In the genomic region with DNA sequence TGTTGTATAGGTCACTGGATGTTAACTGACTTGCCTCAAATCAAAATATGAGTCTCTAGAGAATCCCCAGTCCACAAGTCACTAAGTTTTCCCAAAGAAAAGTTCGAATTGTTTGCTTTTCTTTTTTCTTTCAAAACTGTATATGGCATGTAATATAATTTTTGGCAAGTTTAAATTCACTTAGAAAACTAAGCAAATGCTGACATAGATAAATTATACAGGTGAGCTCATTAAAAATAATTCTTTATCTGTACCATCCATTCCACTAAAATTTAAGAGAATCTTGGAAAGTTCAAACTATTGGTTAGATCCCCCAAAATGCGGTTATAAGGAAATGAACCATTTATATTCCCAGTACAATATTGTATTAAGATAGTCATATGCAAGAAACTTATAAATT, we compare ENCODE assay signal across 18 cellular contexts.
DNase-seq lines count a peak whose midpoint lies in the region; ATAC-seq, FAIRE-seq and TF ChIP-seq lines count a peak whose summit lies in the region.
"Had no signal": no experiment of that assay in that cellular context is flagged by ENCODE, and none has a peak within 500 bp of the region (broad histone marks: within the 10 kb centered on the region; RNA-seq: fewer than 3 reads in every experiment).

No MANE protein-coding gene starts in this region.

- H3K27me3 Mint-ChIP-seq in activated T-cell treated with anti-CD3 and anti-CD28 coated beads, Interleukin-2, amount 50 U/mL, for 72 hours (ENCODE audit: low read depth) = no peaks in the 10 kb centered on the region
- no peaks in the 10 kb centered on the region for H3K27me3 Mint-ChIP-seq in nephron (ENCODE audit: low read depth)

- H2AFZ ChIP-seq in OCI-LY1 (ENCODE audit: low read length) (no peak overlapping the region), GM12878 (ENCODE audit: control insufficient read depth, low read depth, low read length) (no peak overlapping the region)

- no peak for TF ChIP-seq RAD21 in GM12878 (IDR thresholded peaks at IDR 0.05; ENCODE audit: insufficient read depth, low read depth, low read length)

- CTCF ChIA-PET in GM12878 (lab: Yijun Ruan, JAX) = interaction anchor here (0.8 to 1.9 kb wide), 3 partner anchors 10 to 24 kb away, joined by 3 to 4 read pairs (median 3); no protein-coding TSS in a partner anchor

- peaks cover 22% of the 10 kb centered on the region; the same call in 1 of the 2 replicates for H3K36me3 ChIP-seq in OCI-LY1 (ENCODE audit: insufficient read depth, low read length)
- H3K36me3 ChIP-seq in GM12878 (ENCODE audit: control insufficient read depth in 2 of 2, insufficient read depth in 2 of 2, low read length in 1 of 2) = no peaks in the 10 kb centered on the region

- peak; percentile 13 for FAIRE-seq in GM12878 (lab: Jason Lieb, UNC)
- FAIRE-seq: RCC 7860 had no signal

- no peaks in the 10 kb centered on the region for H3K9me2 ChIP-seq in OCI-LY1 (ENCODE audit: low read depth, low read length)

- H4K20me1 ChIP-seq in OCI-LY1 (ENCODE audit: insufficient read depth, low read length) (no peaks in the 10 kb centered on the region), GM12878 (ENCODE audit: control insufficient read depth, insufficient read depth) (no peaks in the 10 kb centered on the region)

- H3K36me3 Mint-ChIP-seq in activated T-cell treated with anti-CD3 and anti-CD28 coated beads, Interleukin-2, amount 50 U/mL, for 72 hours (ENCODE audit: insufficient read depth in 2 of 2) = peaks cover 23 to 58% of the 10 kb centered on the region in 2 donors
- no peaks in the 10 kb centered on the region for H3K36me3 Mint-ChIP-seq in nephron (ENCODE audit: low read depth)

- TF ChIP-seq POLR2A in GM12878 (IDR thresholded peaks at IDR 0.05; ENCODE audit: low read depth, low read length) = no peak

- H3K4me3 ChIP-seq in OCI-LY1 (ENCODE audit: low read depth, low read length, poor library complexity, severe bottlenecking) (peak overlapping the region; percentile 55), GM12878 (no peak overlapping the region)
- H3K4me3 ChIP-seq: ascending aorta had no signal

- H3K4me1 ChIP-seq in OCI-LY1 (ENCODE audit: insufficient read depth, low read length, severe bottlenecking) = peaks cover 76% of the 10 kb centered on the region
- no peaks in the 10 kb centered on the region for H3K4me1 ChIP-seq in GM12878 (ENCODE audit: control insufficient read depth, insufficient read depth, low read length)

- peak overlapping the region; percentile 87 for H3K4me2 ChIP-seq in OCI-LY1 (ENCODE audit: low read length)
- no peak overlapping the region for H3K4me2 ChIP-seq in GM12878 (ENCODE audit: control insufficient read depth, insufficient read depth)

- ATAC-seq in activated T-cell treated with anti-CD3 and anti-CD28 coated beads, Interleukin-2, amount 50 U/mL, for 72 hours (replicated peaks in 1 of 2) = no peak
- ATAC-seq in GM12878 (no peak), HG02798 (IDR thresholded peaks at IDR 0.05; ENCODE audit: poor library complexity, unreplicated experiment) (no peak)
- ATAC-seq: left lobe of liver had no signal

- TF ChIP-seq EP300 in GM12878 (IDR thresholded peaks at IDR 0.05; ENCODE audit: borderline replicate concordance in 1 of 2, control insufficient read depth in 1 of 2, low read depth in 2 of 2, low read length in 2 of 2) = no peak

- no peaks in the 10 kb centered on the region for H3K27me3 ChIP-seq in OCI-LY1 (ENCODE audit: insufficient read depth, low read length)
- no peaks in the 10 kb centered on the region for H3K27me3 ChIP-seq in GM12878 (replicated peaks in 1 of 2; ENCODE audit: control insufficient read depth in 2 of 2, insufficient read depth in 2 of 2, low read length in 1 of 2)
- H3K27me3 ChIP-seq: ascending aorta had no signal

- in situ Hi-C loops in GM12878 (cut with MboI) = no loop called here

- POLR2A ChIA-PET in GM12878 (lab: Charles Lee) = interaction anchor here (3.6 kb wide), 1 partner anchor 10 kb away, joined by 16 read pairs; no protein-coding TSS in a partner anchor

- no TSS peak for BruUV-seq in GM12878 (replicated peaks; lab: Mats Ljungman, UMichigan)

- peak overlapping the region; percentile 67 for H3K9ac ChIP-seq in OCI-LY1 (ENCODE audit: low read length)
- H3K9ac ChIP-seq in GM12878 (ENCODE audit: control insufficient read depth, insufficient read depth, low read length) = no peak overlapping the region

- H3K4me3 Mint-ChIP-seq in activated T-cell treated with anti-CD3 and anti-CD28 coated beads, Interleukin-2, amount 50 U/mL, for 72 hours = peak overlapping the region; percentile 67 to 94
- H3K4me3 Mint-ChIP-seq in nephron = no peak overlapping the region

- DNase-seq in activated T-cell treated with anti-CD3 and anti-CD28 coated beads, Interleukin-2, amount 50 U/mL, for 72 hours = no peak
- DNase-seq in activated T-cell treated with anti-CD3 and anti-CD28 coated beads, Interleukin-2, amount 50 U/mL, for 1 hour = no peak
- DNase-seq in GM12878 (ENCODE audit: low read depth, low spot score) (no peak), NOMO-1 (lab: John Stamatoyannopoulos, UW; ENCODE audit: unreplicated experiment in 2 of 2) (no peak), UCSD-AML1 (lab: John Stamatoyannopoulos, UW; ENCODE audit: unreplicated experiment) (no peak)
- DNase-seq: activated CD4-positive, alpha-beta T cell treated with anti-CD3 and anti-CD28 coated beads, Interleukin-2, amount 50 U/mL, for 1 hour; DMS79 treated with DMSO at 0.1 percent for 48 hours; KG1; NCI-H1930; NCI-H226; occipital lobe; retina had no signal

- H3K27ac Mint-ChIP-seq in activated T-cell treated with anti-CD3 and anti-CD28 coated beads, Interleukin-2, amount 50 U/mL, for 72 hours = peak overlapping the region; percentile 99
- peak overlapping the region; percentile 40 to 98 (median 84) for H3K27ac Mint-ChIP-seq in nephron

- no peaks in the 10 kb centered on the region for H3K9me3 Mint-ChIP-seq in activated T-cell treated with anti-CD3 and anti-CD28 coated beads, Interleukin-2, amount 50 U/mL, for 72 hours
- no peaks in the 10 kb centered on the region for H3K9me3 Mint-ChIP-seq in nephron

- SMC1A ChIA-PET in GM12878 (lab: Charles Lee; ENCODE audit: uncharacterized antibody, unreplicated experiment) = interaction anchor here (1.0 to 5.6 kb wide), 5 partner anchors 7 to 32 kb away, joined by 4 to 27 read pairs (median 7); no protein-coding TSS in a partner anchor

- no peaks in the 10 kb centered on the region for H3F3A ChIP-seq in OCI-LY1 (ENCODE audit: insufficient read depth, low read length)

- 74% methylated on average over 2 of the region's 2 CpGs for WGBS in GM12878 (ENCODE audit: insufficient coverage, insufficient replicate concordance, low lambda C conversion rate, missing lambda C conversion rate)

- intact Hi-C loops in GM12878 (cut with micrococcal nuclease; ENCODE audit: unreplicated experiment) = no loop called here

- TF ChIP-seq CTCF in OCI-LY1 (IDR thresholded peaks at IDR 0.05; ENCODE audit: low read length) (no peak), GM12878 (IDR thresholded peaks at IDR 0.05 in 2 of 3, conservative IDR thresholded peaks at IDR 0.05 in 1 of 3; ENCODE audit: control insufficient read depth in 2 of 3, extremely low read depth in 1 of 3, insufficient read depth in 1 of 3, low read depth in 3 of 3, low read length in 3 of 3) (no peak), nephron (IDR thresholded peaks at IDR 0.05; ENCODE audit: unreplicated experiment in 3 of 3) (no peak)

- H3K4me1 Mint-ChIP-seq in activated T-cell treated with anti-CD3 and anti-CD28 coated beads, Interleukin-2, amount 50 U/mL, for 72 hours (ENCODE audit: low read depth) = peaks cover 87% of the 10 kb centered on the region
- peaks cover 26% of the 10 kb centered on the region for H3K4me1 Mint-ChIP-seq in nephron

- H3K79me2 ChIP-seq in OCI-LY1 (ENCODE audit: insufficient read depth, low read length) (peaks cover 81% of the 10 kb centered on the region), GM12878 (ENCODE audit: control insufficient read depth, insufficient read depth, low read length) (no peaks in the 10 kb centered on the region)

- H3K27ac ChIP-seq in OCI-LY1 (ENCODE audit: low read depth, low read length, poor library complexity, severe bottlenecking) (peak overlapping the region; percentile 81), GM12878 (ENCODE audit: control insufficient read depth, insufficient read depth) (no peak overlapping the region)
- H3K27ac ChIP-seq: ascending aorta had no signal

- RAD21 ChIA-PET in GM12878 (lab: Charles Lee; ENCODE audit: unreplicated experiment) = interaction anchor here (1.4 kb wide), 1 partner anchor 18 kb away, joined by 5 read pairs; no protein-coding TSS in a partner anchor

- H3K9me3 ChIP-seq in OCI-LY1 (ENCODE audit: low read length) (no peaks in the 10 kb centered on the region), GM12878 (replicated peaks; ENCODE audit: control insufficient read depth, insufficient read depth, low read length) (no peaks in the 10 kb centered on the region)
- H3K9me3 ChIP-seq: ascending aorta had no signal

TF ChIP-seq in GM12878, 131 proteins besides CTCF, POLR2A, EP300 and RAD21 (continues in another document):
- no peak for TF ChIP-seq SMC3 (IDR thresholded peaks at IDR 0.05; ENCODE audit: borderline replicate concordance, low read length)
- no peak for TF ChIP-seq SRF (IDR thresholded peaks at IDR 0.05; ENCODE audit: low read depth in 2 of 2, low read length in 2 of 2)
- TF ChIP-seq TCF3 (IDR thresholded peaks at IDR 0.05; ENCODE audit: borderline replicate concordance, insufficient read depth, low read depth, low read length) = no peak
- TF ChIP-seq NFYA (IDR thresholded peaks at IDR 0.05; ENCODE audit: borderline replicate concordance, low read depth, low read length) = no peak
- no peak for TF ChIP-seq GATAD2B (conservative IDR thresholded peaks at IDR 0.05; ENCODE audit: low read depth)
- no peak for TF ChIP-seq PAX5 (IDR thresholded peaks at IDR 0.05; ENCODE audit: borderline replicate concordance, low read depth, low read length)

Comparison
In these comparisons a context has a peak if more than half of its experiments do, and no peak if none do; other contexts are left out.
1. H3K4me3 Mint-ChIP-seq: peak in activated T-cell treated with anti-CD3 and anti-CD28 coated beads, Interleukin-2, amount 50 U/mL, for 72 hours (2 of 2); none in nephron (0 of 3).